In genomic region chr16:67014641-67015315, GRCh38 we compare ENCODE assay signal across 9 cellular contexts. TPM values are rescaled to one million over a fixed set of nuclear protein-coding genes. Genes with fewer than 3 reads are reported as not detected.
A peak's percentile ranks its signal among the peaks of the same experiment; 100 is the strongest.
DNase-seq lines count a peak whose midpoint lies in the region; ATAC-seq, FAIRE-seq and TF ChIP-seq lines count a peak whose summit lies in the region.
"Had no signal": no experiment of that assay in that cellular context is flagged by ENCODE, and none has a peak within 500 bp of the region (broad histone marks: within the 10 kb centered on the region; RNA-seq: fewer than 3 reads in every experiment).

No MANE protein-coding gene starts in this region.

- H3K27ac ChIP-seq in KMS-11: no peak overlapping the region
- peak overlapping the region; percentile 95 for H3K27ac ChIP-seq in cingulate gyrus (ENCODE audit: low read depth, low read length)

- no peaks in the 10 kb centered on the region for H3K79me2 ChIP-seq in KMS-11 (ENCODE audit: insufficient read depth, low read depth)

- TF ChIP-seq CTCF in BE2C (IDR thresholded peaks at IDR 0.05; ENCODE audit: low read depth, low read length): no peak
- TF ChIP-seq CTCF in KMS-11 (conservative IDR thresholded peaks at IDR 0.05; ENCODE audit: low read depth, low read length): no peak
- no peak for TF ChIP-seq CTCF in neural crest cell (conservative IDR thresholded peaks at IDR 0.05)
- TF ChIP-seq CTCF in D721Med (IDR thresholded peaks at IDR 0.05; ENCODE audit: insufficient read depth, missing control alignments): no peak

- H3K9me3 Mint-ChIP-seq in neural crest cell: no peaks in the 10 kb centered on the region

- DNase-seq in BE2C (no peak), neural crest cell (ENCODE audit: low read depth, low spot score) (no peak), NCI-H774 (lab: John Stamatoyannopoulos, UW) (no peak), cortex of kidney (lab: John Stamatoyannopoulos, UW) (no peak), D721Med (ENCODE audit: insufficient read length, low spot score) (no peak)

- H3K4me3 ChIP-seq in BE2C (ENCODE audit: low read depth, low read length) (peak overlapping the region; percentile 69), KMS-11 (IDR thresholded peaks at IDR 0.05; ENCODE audit: insufficient read depth, low read depth, low read length) (no peak overlapping the region)

- H4K20me1 ChIP-seq in KMS-11 (ENCODE audit: insufficient read depth): no peaks in the 10 kb centered on the region

- H3K36me3 ChIP-seq in BE2C (no peaks in the 10 kb centered on the region), KMS-11 (ENCODE audit: insufficient read depth) (no peaks in the 10 kb centered on the region)

- no peaks in the 10 kb centered on the region for H3K9me3 ChIP-seq in BE2C

- peak overlapping the region; percentile 55; the same call in 1 of the 2 replicates for H3K4me2 ChIP-seq in KMS-11

- ATAC-seq in GM18858 (IDR thresholded peaks at IDR 0.05; ENCODE audit: unreplicated experiment): no peak

- H3K4me1 Mint-ChIP-seq in neural crest cell: peaks cover 6% of the 10 kb centered on the region

- H3K9ac ChIP-seq in KMS-11: no peak overlapping the region

- H3K27me3 ChIP-seq in BE2C (no peaks in the 10 kb centered on the region), KMS-11 (ENCODE audit: insufficient read depth, low read depth) (peaks cover 12% of the 10 kb centered on the region)

- no peaks in the 10 kb centered on the region for H3K36me3 Mint-ChIP-seq in neural crest cell (ENCODE audit: low read depth)

- no peak for FAIRE-seq in D721Med (lab: Jason Lieb, UNC)
- FAIRE-seq: colon had no signal

- H3K4me1 ChIP-seq in BE2C (peaks cover 21% of the 10 kb centered on the region), KMS-11 (ENCODE audit: low read depth, poor library complexity, severe bottlenecking) (peaks cover 9% of the 10 kb centered on the region)

- no peak overlapping the region for H3K27ac Mint-ChIP-seq in neural crest cell (ENCODE audit: unreplicated experiment)

- peak overlapping the region; percentile 65; the same call in 1 of the 2 replicates for H2AFZ ChIP-seq in KMS-11 (ENCODE audit: low read depth)

- peaks cover 33% of the 10 kb centered on the region for H3K27me3 Mint-ChIP-seq in neural crest cell (ENCODE audit: low read depth)

- H3K4me3 Mint-ChIP-seq in neural crest cell: peak overlapping the region; percentile 25

RNA-seq across cellular contexts. Expression of gene CBFB, which starts 14.2 kb away (rescaled TPM):
- 51.0 TPM for polyA plus RNA-seq in BE2C (2012; ENCODE audit: insufficient read depth, insufficient read length, low read depth)
- 106 TPM in 2 replicates for total RNA-seq in neural crest cell

RNA-seq across cellular contexts. Expression of gene CES4A, which starts 26.4 kb away (rescaled TPM):
- polyA plus RNA-seq in BE2C (2012; ENCODE audit: insufficient read depth, insufficient read length, low read depth): not detected
- total RNA-seq in neural crest cell: 1.8 TPM in 2 replicates

RNA-seq across cellular contexts. Expression of gene CES3, which starts 53.7 kb away (rescaled TPM):
- polyA plus RNA-seq in BE2C (2012; ENCODE audit: insufficient read depth, insufficient read length, low read depth): 9.2 TPM
- 2.4 and 3.2 TPM in 2 replicates for total RNA-seq in neural crest cell
